1 cellular context compared by ENCODE assay signal in the genomic region with DNA sequence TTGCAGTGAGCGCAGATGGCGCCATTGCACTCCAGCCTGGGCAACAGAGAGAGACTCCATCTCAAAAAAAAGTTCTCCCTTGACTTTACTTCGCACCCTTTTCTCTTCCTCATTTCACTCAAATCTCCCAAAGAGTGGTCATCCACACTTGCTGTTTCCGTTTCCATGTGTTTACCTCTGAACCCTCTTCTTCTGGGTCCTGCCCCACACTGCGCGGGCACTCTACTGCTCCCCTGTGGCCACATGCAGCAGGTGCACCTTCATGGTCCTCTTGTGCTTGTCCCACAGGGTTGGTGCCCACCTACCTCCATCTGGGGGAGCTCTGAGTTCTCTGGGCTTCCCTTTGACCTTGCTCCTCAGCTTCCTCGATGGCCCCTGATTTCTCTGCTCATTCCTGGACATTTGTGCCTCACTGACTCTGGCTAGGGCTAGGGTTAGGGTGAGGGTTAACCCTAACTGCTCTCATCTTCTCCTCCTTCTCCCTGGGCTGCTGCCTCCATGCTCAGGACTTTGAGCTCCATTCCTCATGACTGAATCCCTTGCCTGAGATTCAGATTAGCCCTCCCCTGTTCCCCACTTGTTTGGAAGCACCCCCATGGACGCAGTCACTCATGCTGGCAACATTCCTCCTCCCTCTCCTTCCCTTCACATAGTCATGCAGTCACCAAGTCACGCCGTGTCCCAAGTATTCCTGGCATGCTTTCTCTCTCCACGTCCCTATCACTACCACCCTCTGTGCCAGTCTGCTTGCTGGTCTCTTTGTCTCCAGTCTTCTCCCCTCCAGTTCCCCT.
TF ChIP-seq lines count a peak whose summit lies in the region.

No MANE protein-coding gene starts in this region.

TF ChIP-seq in GM12878, 131 proteins besides CTCF, POLR2A, EP300 and RAD21 (continued from another document):
- TF ChIP-seq, protein P1, sequence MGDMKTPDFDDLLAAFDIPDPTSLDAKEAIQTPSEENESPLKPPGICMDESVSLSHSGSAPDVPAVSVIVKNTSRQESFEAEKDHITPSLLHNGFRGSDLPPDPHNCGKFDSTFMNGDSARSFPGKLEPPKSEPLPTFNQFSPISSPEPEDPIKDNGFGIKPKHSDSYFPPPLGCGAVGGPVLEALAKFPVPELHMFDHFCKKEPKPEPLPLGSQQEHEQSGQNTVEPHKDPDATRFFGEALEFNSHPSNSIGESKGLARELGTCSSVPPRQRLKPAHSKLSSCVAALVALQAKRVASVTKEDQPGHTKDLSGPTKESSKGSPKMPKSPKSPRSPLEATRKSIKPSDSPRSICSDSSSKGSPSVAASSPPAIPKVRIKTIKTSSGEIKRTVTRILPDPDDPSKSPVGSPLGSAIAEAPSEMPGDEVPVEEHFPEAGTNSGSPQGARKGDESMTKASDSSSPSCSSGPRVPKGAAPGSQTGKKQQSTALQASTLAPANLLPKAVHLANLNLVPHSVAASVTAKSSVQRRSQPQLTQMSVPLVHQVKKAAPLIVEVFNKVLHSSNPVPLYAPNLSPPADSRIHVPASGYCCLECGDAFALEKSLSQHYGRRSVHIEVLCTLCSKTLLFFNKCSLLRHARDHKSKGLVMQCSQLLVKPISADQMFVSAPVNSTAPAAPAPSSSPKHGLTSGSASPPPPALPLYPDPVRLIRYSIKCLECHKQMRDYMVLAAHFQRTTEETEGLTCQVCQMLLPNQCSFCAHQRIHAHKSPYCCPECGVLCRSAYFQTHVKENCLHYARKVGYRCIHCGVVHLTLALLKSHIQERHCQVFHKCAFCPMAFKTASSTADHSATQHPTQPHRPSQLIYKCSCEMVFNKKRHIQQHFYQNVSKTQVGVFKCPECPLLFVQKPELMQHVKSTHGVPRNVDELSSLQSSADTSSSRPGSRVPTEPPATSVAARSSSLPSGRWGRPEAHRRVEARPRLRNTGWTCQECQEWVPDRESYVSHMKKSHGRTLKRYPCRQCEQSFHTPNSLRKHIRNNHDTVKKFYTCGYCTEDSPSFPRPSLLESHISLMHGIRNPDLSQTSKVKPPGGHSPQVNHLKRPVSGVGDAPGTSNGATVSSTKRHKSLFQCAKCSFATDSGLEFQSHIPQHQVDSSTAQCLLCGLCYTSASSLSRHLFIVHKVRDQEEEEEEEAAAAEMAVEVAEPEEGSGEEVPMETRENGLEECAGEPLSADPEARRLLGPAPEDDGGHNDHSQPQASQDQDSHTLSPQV (IDR thresholded peaks at IDR 0.05) = no peak
